26 cellular contexts compared by ENCODE assay signal in genomic region chr22:42131562-42131961, GRCh38. TPM values are rescaled to one million over a fixed set of nuclear protein-coding genes. Genes with fewer than 3 reads are reported as not detected.
DNase-seq lines count a peak whose midpoint lies in the region; ATAC-seq and TF ChIP-seq lines count a peak whose summit lies in the region.
"Had no signal": no experiment of that assay in that cellular context is flagged by ENCODE, and none has a peak within 500 bp of the region (broad histone marks: within the 10 kb centered on the region; RNA-seq: fewer than 3 reads in every experiment).

No MANE protein-coding gene starts in this region.

- BruUV-seq in Calu3 (replicated peaks; lab: Mats Ljungman, UMichigan): no TSS peak

- no peaks in the 10 kb centered on the region for H3K27me3 Mint-ChIP-seq in Calu3 (ENCODE audit: unreplicated experiment)
- no peaks in the 10 kb centered on the region for H3K27me3 Mint-ChIP-seq in central memory CD8-positive, alpha-beta T cell
- H3K27me3 Mint-ChIP-seq: CD4-positive, alpha-beta T cell had no signal

- WGBS in right lobe of liver (ENCODE audit: insufficient coverage, low coverage, low lambda C conversion rate, missing lambda C conversion rate): 29% methylated on average over 8 of the region's 8 CpGs

- H3K9me3 Mint-ChIP-seq in Calu3 (ENCODE audit: low read depth, unreplicated experiment): no peaks in the 10 kb centered on the region
- H3K9me3 Mint-ChIP-seq in central memory CD8-positive, alpha-beta T cell: no peaks in the 10 kb centered on the region
- H3K9me3 Mint-ChIP-seq: CD4-positive, alpha-beta T cell had no signal

- TF ChIP-seq POLR2A in right lobe of liver (IDR thresholded peaks at IDR 0.05): no peak

- ATAC-seq in central memory CD8-positive, alpha-beta T cell (replicated peaks; ENCODE audit: extremely low read depth, poor library complexity, severe bottlenecking): no peak
- peak in 2 of 4 donors; percentile 1 to 3 for ATAC-seq in right lobe of liver
- no peak for ATAC-seq in GM19035 (IDR thresholded peaks at IDR 0.05; ENCODE audit: unreplicated experiment)
- ATAC-seq: HCT116, K562, Panc1 had no signal

- peaks cover 8% of the 10 kb centered on the region for H3K4me1 Mint-ChIP-seq in Calu3 (ENCODE audit: low read depth, unreplicated experiment)
- no peaks in the 10 kb centered on the region for H3K4me1 Mint-ChIP-seq in central memory CD8-positive, alpha-beta T cell

- CTCF ChIA-PET in Calu3 (lab: Charles Lee) (interaction anchor here (0.7 kb wide), 1 partner anchor 145 kb away, joined by 4 read pairs; no protein-coding TSS in a partner anchor), HEK293 (lab: Yijun Ruan, JAX) (interaction anchor here (0.5 to 0.7 kb wide), 3 partner anchors 42 to 434 kb away, joined by 3 to 5 read pairs (median 3); no protein-coding TSS in a partner anchor)

- H3K9me3 ChIP-seq in HEK293 (ENCODE audit: control insufficient read depth, insufficient read depth, low read depth, low read length) (no peaks in the 10 kb centered on the region), right lobe of liver (no peaks in the 10 kb centered on the region)
- H3K9me3 ChIP-seq: BLaER1 treated with 17β-estradiol and CSF1 and Interleukin-3, amounts not matched to agents 10 nM and 100 nM; SK-N-SH had no signal

- H3K36me3 Mint-ChIP-seq in Calu3 (ENCODE audit: insufficient read depth, unreplicated experiment): peaks cover 59% of the 10 kb centered on the region
- peaks cover 2% of the 10 kb centered on the region for H3K36me3 Mint-ChIP-seq in central memory CD8-positive, alpha-beta T cell (ENCODE audit: insufficient read depth)

- POLR2A ChIA-PET in HEK293 (lab: Yijun Ruan, JAX): no interaction called here

- H3K4me3 Mint-ChIP-seq in Calu3 (ENCODE audit: low read depth, unreplicated experiment): no peak overlapping the region
- no peak overlapping the region for H3K4me3 Mint-ChIP-seq in central memory CD8-positive, alpha-beta T cell
- H3K4me3 Mint-ChIP-seq: CD4-positive, alpha-beta T cell had no signal

- intact Hi-C loops in Calu3 (cut with micrococcal nuclease; ENCODE audit: unreplicated experiment) (no loop called here), right lobe of liver (cut with DNase I) (no loop called here)

- no peak for TF ChIP-seq CTCF in Calu3 (IDR thresholded peaks at IDR 0.05; ENCODE audit: unreplicated experiment)
- no peak for TF ChIP-seq CTCF in HEK293 (tag by site-specific recombination; IDR thresholded peaks at IDR 0.05)
- TF ChIP-seq CTCF in right lobe of liver (IDR thresholded peaks at IDR 0.05): no peak

- H3K4me3 ChIP-seq in HEK293 (ENCODE audit: low read depth, low read length) (no peak overlapping the region), right lobe of liver (no peak overlapping the region)
- H3K4me3 ChIP-seq: BLaER1 treated with 17β-estradiol and CSF1 and Interleukin-3, amounts not matched to agents 10 nM and 100 nM; K562 had no signal

- H3K36me3 ChIP-seq in HEK293 (ENCODE audit: control insufficient read depth in 2 of 2, insufficient read depth in 1 of 2, low read length in 2 of 2) (no peaks in the 10 kb centered on the region), right lobe of liver (peaks cover 0 to 14% (median 7%) of the 10 kb centered on the region in 4 donors)
- H3K36me3 ChIP-seq: BLaER1 treated with 17β-estradiol and CSF1 and Interleukin-3, amounts not matched to agents 10 nM and 100 nM had no signal

- no peaks in the 10 kb centered on the region for H3K4me1 ChIP-seq in HEK293 (ENCODE audit: control insufficient read depth, insufficient read depth, low read length)
- H3K4me1 ChIP-seq in right lobe of liver: peaks cover 0 to 20% (median 6%) of the 10 kb centered on the region in 4 donors

- DNase-seq in Calu3 (no peak), right lobe of liver (peak in 2 of 3 donors; percentile 62 to 78), OCI-M2 (lab: John Stamatoyannopoulos, UW; ENCODE audit: unreplicated experiment) (no peak), hippocampal formation (lab: John Stamatoyannopoulos, UW) (no peak)
- DNase-seq in central memory CD8-positive, alpha-beta T cell (ENCODE audit: low spot score in 2 of 2): no peak
- DNase-seq: CD4-positive, alpha-beta T cell; Kasumi-1; NCI-H1092 treated with DMSO at 0.1 percent for 48 hours; NCI-H1436; NCI-H187; NCI-H2081 treated with DMSO at 0.1 percent for 48 hours; NCI-H2171; NCI-H226; NCI-H510A; NCI-H69; SIG-M5; SK-N-SH had no signal

- no peaks in the 10 kb centered on the region for H3K27me3 ChIP-seq in right lobe of liver
- H3K27me3 ChIP-seq: BLaER1 treated with 17β-estradiol and CSF1 and Interleukin-3, amounts not matched to agents 10 nM and 100 nM had no signal

- no peak overlapping the region for H3K27ac ChIP-seq in HEK293 (ENCODE audit: extremely low read depth, low read depth, low read length)
- peak overlapping the region in 1 of 3 donors; percentile 67 for H3K27ac ChIP-seq in right lobe of liver
- H3K27ac ChIP-seq: BLaER1 treated with 17β-estradiol and CSF1 and Interleukin-3, amounts not matched to agents 10 nM and 100 nM had no signal

- peak overlapping the region; percentile 26 for H3K27ac Mint-ChIP-seq in Calu3 (ENCODE audit: unreplicated experiment)
- peak overlapping the region; percentile 44 for H3K27ac Mint-ChIP-seq in central memory CD8-positive, alpha-beta T cell (ENCODE audit: low read depth)
- H3K27ac Mint-ChIP-seq: CD4-positive, alpha-beta T cell had no signal

TF ChIP-seq in HEK293, 187 proteins besides CTCF, POLR2A, EP300 and RAD21:
- no peak for TF ChIP-seq GLI2 (tag by site-specific recombination; IDR thresholded peaks at IDR 0.05; ENCODE audit: borderline replicate concordance, low read depth)
- TF ChIP-seq PRDM4 (tag by site-specific recombination; IDR thresholded peaks at IDR 0.05): no peak
- TF ChIP-seq ZNF791 (tag by site-specific recombination; IDR thresholded peaks at IDR 0.05): peak; percentile 93

RNA-seq across cellular contexts. Expression of gene CYP2D6, which starts 1.0 kb away (rescaled TPM):
- total RNA-seq in Calu3 (2022) (9.3 and 10.7 TPM in 2 replicates), right lobe of liver (100 to 1,000 TPM; 104 to 400 (median 283) TPM)
- total RNA-seq: M059J had no signal

RNA-seq across cellular contexts. Expression of gene NDUFA6, which starts 41.0 kb away (rescaled TPM):
- 61.6 and 68.0 TPM in 2 replicates for total RNA-seq in Calu3 (2022)
- total RNA-seq in right lobe of liver: 10 to 100 TPM; 34.9 to 67.5 (median 51.6) TPM

RNA-seq across cellular contexts. Expression of gene SMDT1, which starts 52.1 kb away (rescaled TPM):
- 60.8 and 65.5 TPM in 2 replicates for total RNA-seq in Calu3 (2022)
- total RNA-seq in right lobe of liver: 10 to 100 TPM in 4 of 6 experiments, 1 to 10 TPM in 2; 6.7 to 78.1 (median 60.9) TPM

RNA-seq across cellular contexts. Expression of gene PHETA2, which starts 57.5 kb away (rescaled TPM):
- total RNA-seq in Calu3 (2022): 1.3 and 1.5 TPM in 2 replicates
- 1 to 10 TPM in 3 of 6 experiments, under 1 TPM in 3; 0.51 to 1.4 (median 0.97) TPM for total RNA-seq in right lobe of liver
- total RNA-seq: G401, HT1080 had no signal

Comparison
In these comparisons a context has a peak if more than half of its experiments do, and no peak if none do; other contexts are left out.
1. DNase-seq: peak in right lobe of liver (2 of 3); none in Calu3 (single experiment), central memory CD8-positive, alpha-beta T cell (0 of 2), OCI-M2 (single experiment) and hippocampal formation (0 of 2).